20 cellular contexts compared by ENCODE assay signal in the genomic region with DNA sequence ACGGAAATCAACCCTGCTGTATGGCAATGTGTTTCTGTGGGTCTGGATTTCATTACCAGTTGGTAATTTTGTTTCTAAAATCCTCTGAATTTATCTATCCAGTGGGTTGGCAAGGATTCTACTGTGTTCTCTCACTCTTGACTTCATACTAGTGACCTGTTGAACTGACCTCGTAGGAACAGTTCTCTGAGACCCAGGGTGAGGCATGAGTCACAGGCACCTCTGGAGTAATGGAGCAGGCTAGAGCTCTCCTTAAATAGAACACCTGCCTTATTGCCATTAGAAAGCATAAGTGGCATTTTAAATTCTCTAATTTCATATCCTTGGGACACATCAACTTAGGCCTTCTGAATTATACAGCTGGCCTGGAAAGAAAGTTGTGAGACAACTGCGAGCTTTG.
A peak's percentile ranks its signal among the peaks of the same experiment; 100 is the strongest.
DNase-seq lines count a peak whose midpoint lies in the region; TF ChIP-seq lines count a peak whose summit lies in the region.
"Had no signal": no experiment of that assay in that cellular context is flagged by ENCODE, and none has a peak within 500 bp of the region (broad histone marks: within the 10 kb centered on the region; RNA-seq: fewer than 3 reads in every experiment).

No MANE protein-coding gene starts in this region.

- CTCF ChIA-PET in SK-N-SH (lab: Yijun Ruan, JAX) (no interaction called here), HEK293T (lab: Yijun Ruan, JAX) (no interaction called here)

- no peak overlapping the region for H4K8ac ChIP-seq in neuronal stem cell (ENCODE audit: low read depth, low read length)

- H3K27me3 ChIP-seq in SK-N-SH (ENCODE audit: insufficient read depth): no peaks in the 10 kb centered on the region
- H3K27me3 ChIP-seq in neuronal stem cell (ENCODE audit: control insufficient read depth in 3 of 3, insufficient read depth in 3 of 3, low read depth in 1 of 3, low read length in 3 of 3): no peaks in the 10 kb centered on the region
- H3K27me3 ChIP-seq: Peyer's patch, SJSA1 had no signal

- H2AFZ ChIP-seq in SK-N-SH (ENCODE audit: low read depth): no peak overlapping the region; the same call in 1 of the 2 replicates
- no peak overlapping the region for H2AFZ ChIP-seq in neuronal stem cell (ENCODE audit: low read length)

- no peak overlapping the region for H2BK120ac ChIP-seq in neuronal stem cell (ENCODE audit: low read depth, low read length)

- H3K9me2 ChIP-seq in SK-N-SH: no peaks in the 10 kb centered on the region

- no peak overlapping the region for H3K4me2 ChIP-seq in SK-N-SH
- H3K4me2 ChIP-seq in neuronal stem cell (ENCODE audit: insufficient read depth, low read length, poor library complexity, severe bottlenecking): no peak overlapping the region

- no peak overlapping the region for H2BK12ac ChIP-seq in neuronal stem cell (ENCODE audit: low read length)

- no peaks in the 10 kb centered on the region for H3K79me1 ChIP-seq in neuronal stem cell (ENCODE audit: low read depth, low read length)

- H3K27ac ChIP-seq in SK-N-SH (ENCODE audit: low read depth in 2 of 2, low read length in 1 of 2): peak overlapping the region; percentile 0 to 39; a peak in 2 of 4 replicates
- H3K27ac ChIP-seq in neuronal stem cell (replicated peaks; ENCODE audit: low read length): no peak overlapping the region
- H3K27ac ChIP-seq: C4-2B, Peyer's patch, SJSA1 had no signal

- H2BK5ac ChIP-seq in neuronal stem cell (ENCODE audit: low read length): no peak overlapping the region

- H2BK15ac ChIP-seq in neuronal stem cell (ENCODE audit: low read length): no peak overlapping the region

- DNase-seq in NCI-H1417 (lab: John Stamatoyannopoulos, UW) (peak in 2 of 3 experiments; percentile 29 to 78), NCI-H1417 treated with DMSO at 0.1 percent for 48 hours (lab: John Stamatoyannopoulos, UW) (no peak), LHCN-M2 (ENCODE audit: low read depth) (peak; percentile 14), SK-N-SH (no peak), renal cortical epithelial cell (ENCODE audit: low read depth) (peak; percentile 29), neuronal stem cell (ENCODE audit: low spot score) (no peak), HEK293T (ENCODE audit: extremely low spot score) (no peak)
- DNase-seq in NK-92 treated with Interleukin-12 subunit alpha and Interleukin-12 subunit beta, amount 100 ng/mL, for 24 hours (lab: John Stamatoyannopoulos, UW): no peak
- DNase-seq: AML-193; CD8-positive, alpha-beta memory T cell; GOT3; HCEC 1CT; KBM-7; NCI-H1436 treated with DMSO at 0.1 percent for 48 hours; NCI-H2029 treated with DMSO at 0.1 percent for 48 hours; NCI-H2171 treated with DMSO at 0.1 percent for 48 hours; NCI-H526 treated with DMSO at 0.1 percent for 48 hours; Peyer's patch had no signal

- no peak overlapping the region for H2AK5ac ChIP-seq in neuronal stem cell (ENCODE audit: low read depth, low read length)

- H3K4me3 ChIP-seq in SK-N-SH (ENCODE audit: low read depth in 2 of 2, low read length in 1 of 2) (no peak overlapping the region), neuronal stem cell (ENCODE audit: low read length in 2 of 2) (no peak overlapping the region)
- H3K4me3 ChIP-seq: Peyer's patch, SJSA1 had no signal

- H3K79me2 ChIP-seq in SK-N-SH (ENCODE audit: insufficient read depth): no peaks in the 10 kb centered on the region; the same call in 1 of the 2 replicates

- H3F3A ChIP-seq in SK-N-SH (replicated peaks; ENCODE audit: insufficient read depth): no peaks in the 10 kb centered on the region

- H3K9me3 ChIP-seq in SK-N-SH (no peaks in the 10 kb centered on the region), neuronal stem cell (replicated peaks in 1 of 2; ENCODE audit: control insufficient read depth in 2 of 2, insufficient read depth in 1 of 2, low read depth in 1 of 2, low read length in 2 of 2) (no peaks in the 10 kb centered on the region)
- H3K9me3 ChIP-seq: Peyer's patch, SJSA1 had no signal

- no peak overlapping the region for H3K4ac ChIP-seq in neuronal stem cell (ENCODE audit: low read length)

- H3K18ac ChIP-seq in neuronal stem cell (ENCODE audit: low read length): no peak overlapping the region

- no peak for TF ChIP-seq RAD21 in SK-N-SH (IDR thresholded peaks at IDR 0.05; ENCODE audit: low read length)

- no peak overlapping the region for H3K14ac ChIP-seq in neuronal stem cell (ENCODE audit: low read length)

- H4K20me1 ChIP-seq in SK-N-SH (ENCODE audit: insufficient read depth): no peaks in the 10 kb centered on the region

- 23% methylated on average over 3 of the region's 3 CpGs for WGBS in SK-N-SH (ENCODE audit: low lambda C conversion rate)
- WGBS in neuronal stem cell (ENCODE audit: extremely low coverage in 2 of 2, insufficient read length in 2 of 2, insufficient replicate concordance in 1 of 2), 2 donors: no CpG with 5 or more reads among the region's 3 CpGs

- no peak overlapping the region for H3K9ac ChIP-seq in SK-N-SH
- no peak overlapping the region for H3K9ac ChIP-seq in neuronal stem cell (ENCODE audit: low read depth, low read length, poor library complexity)

- H3K23ac ChIP-seq in neuronal stem cell (ENCODE audit: low read depth, low read length, poor library complexity): no peak overlapping the region

- no peak for TF ChIP-seq EP300 in SK-N-SH (IDR thresholded peaks at IDR 0.05; ENCODE audit: borderline replicate concordance in 1 of 2, low read depth in 1 of 2, low read length in 1 of 2)

- H4K91ac ChIP-seq in neuronal stem cell (ENCODE audit: low read depth, low read length, poor library complexity): no peak overlapping the region

- peaks cover 0 to 3% of the 10 kb centered on the region in 2 experiments for H3K36me3 ChIP-seq in SK-N-SH (replicated peaks in 1 of 2; ENCODE audit: control insufficient read depth in 1 of 2, insufficient read depth in 2 of 2, low read length in 1 of 2)
- H3K36me3 ChIP-seq in neuronal stem cell (replicated peaks in 1 of 2; ENCODE audit: control insufficient read depth in 2 of 2, insufficient read depth in 2 of 2, low read length in 2 of 2): no peaks in the 10 kb centered on the region
- H3K36me3 ChIP-seq: Peyer's patch, SJSA1 had no signal

- H3K4me1 ChIP-seq in SK-N-SH (ENCODE audit: control insufficient read depth in 1 of 2, insufficient read depth in 2 of 2, low read depth in 1 of 2, low read length in 1 of 2) (no peaks in the 10 kb centered on the region; a peak in 1 of 4 replicates), neuronal stem cell (ENCODE audit: control insufficient read depth in 2 of 2, insufficient read depth in 1 of 2, low read depth in 1 of 2, low read length in 2 of 2) (no peaks in the 10 kb centered on the region)
- H3K4me1 ChIP-seq: Peyer's patch had no signal

- POLR2A ChIA-PET in SK-N-SH (lab: Yijun Ruan, JAX) (no interaction called here), HEK293T (lab: Yijun Ruan, JAX) (no interaction called here)

- no peak for TF ChIP-seq CTCF in SK-N-SH (IDR thresholded peaks at IDR 0.05)

TF ChIP-seq in SK-N-SH, 30 proteins besides CTCF, POLR2A, EP300 and RAD21:
- 0 out of 2 replicates have a peak, but pooled peaks have one; percentile 31 for TF ChIP-seq NFIC (IDR thresholded peaks at IDR 0.05; ENCODE audit: borderline replicate concordance)
- TF ChIP-seq TCF12 (IDR thresholded peaks at IDR 0.05): peak; percentile 57
- no peak for TF ChIP-seq GATA2 (CRISPR knock-in tag; IDR thresholded peaks at IDR 0.05)

TF ChIP-seq in HEK293T, 16 proteins besides CTCF, POLR2A, EP300 and RAD21:
- TF ChIP-seq TARDBP (IDR thresholded peaks at IDR 0.05) (no peak), SUZ12 (IDR thresholded peaks at IDR 0.05) (no peak), ZNF384 (IDR thresholded peaks at IDR 0.05) (no peak), ELF4 (IDR thresholded peaks at IDR 0.05) (no peak), L3MBTL2 (conservative IDR thresholded peaks at IDR 0.05) (no peak), FOXM1 (IDR thresholded peaks at IDR 0.05; ENCODE audit: borderline replicate concordance) (no peak), LEF1 (IDR thresholded peaks at IDR 0.05; ENCODE audit: borderline replicate concordance) (no peak), HDGF (IDR thresholded peaks at IDR 0.05; ENCODE audit: borderline replicate concordance) (no peak), BHLHE40 (IDR thresholded peaks at IDR 0.05; ENCODE audit: borderline replicate concordance) (no peak), CTBP1 (IDR thresholded peaks at IDR 0.05; ENCODE audit: borderline replicate concordance) (no peak), SP1 (IDR thresholded peaks at IDR 0.05) (no peak), ARNT (IDR thresholded peaks at IDR 0.05) (no peak), NFRKB (IDR thresholded peaks at IDR 0.05) (no peak), FOXA1 (IDR thresholded peaks at IDR 0.05) (no peak), FOXK2 (IDR thresholded peaks at IDR 0.05) (no peak)
- TF ChIP-seq, protein P1, sequence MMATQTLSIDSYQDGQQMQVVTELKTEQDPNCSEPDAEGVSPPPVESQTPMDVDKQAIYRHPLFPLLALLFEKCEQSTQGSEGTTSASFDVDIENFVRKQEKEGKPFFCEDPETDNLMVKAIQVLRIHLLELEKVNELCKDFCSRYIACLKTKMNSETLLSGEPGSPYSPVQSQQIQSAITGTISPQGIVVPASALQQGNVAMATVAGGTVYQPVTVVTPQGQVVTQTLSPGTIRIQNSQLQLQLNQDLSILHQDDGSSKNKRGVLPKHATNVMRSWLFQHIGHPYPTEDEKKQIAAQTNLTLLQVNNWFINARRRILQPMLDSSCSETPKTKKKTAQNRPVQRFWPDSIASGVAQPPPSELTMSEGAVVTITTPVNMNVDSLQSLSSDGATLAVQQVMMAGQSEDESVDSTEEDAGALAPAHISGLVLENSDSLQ (IDR thresholded peaks at IDR 0.05): no peak

Comparison
In these comparisons a context has a peak if more than half of its experiments do, and no peak if none do; other contexts are left out.
1. DNase-seq: peak in NCI-H1417 (2 of 3), LHCN-M2 (single experiment) and renal cortical epithelial cell (single experiment); none in NCI-H1417 treated with DMSO at 0.1 percent for 48 hours (single experiment), SK-N-SH (single experiment), NK-92 treated with Interleukin-12 subunit alpha and Interleukin-12 subunit beta, amount 100 ng/mL, for 24 hours (single experiment), neuronal stem cell (single experiment) and HEK293T (single experiment).